ENCODE assay signal across 8 cellular contexts in genomic region chr3:58585005-58585786, GRCh38. TPM values are rescaled to one million over a fixed set of nuclear protein-coding genes. Genes with fewer than 3 reads are reported as not detected.
DNase-seq lines count a peak whose midpoint lies in the region; ATAC-seq and FAIRE-seq lines count a peak whose summit lies in the region.

No MANE protein-coding gene starts in this region.

- 5% methylated on average over 39 of the region's 46 CpGs for WGBS in mesenchymal stem cell

- H3K23ac ChIP-seq in mesenchymal stem cell (ENCODE audit: low read length in 2 of 2), result peak overlapping the region in 1 of 2 experiments; percentile 47

- H3K4me3 Mint-ChIP-seq in activated CD8-positive, alpha-beta T cell treated with anti-CD3 and anti-CD28 coated beads, Interleukin-2, amount 10 ng/mL, durations not matched to agents 7 days and 5 days, result peak overlapping the region; percentile 79
- peak overlapping the region; percentile 91 to 97 for H3K4me3 Mint-ChIP-seq in effector memory CD8-positive, alpha-beta T cell

- H2BK15ac ChIP-seq in mesenchymal stem cell (ENCODE audit: low read depth, poor library complexity, severe bottlenecking), result no peak overlapping the region

- FAIRE-seq in GM18507 (lab: Jason Lieb, UNC), result peak; percentile 21

- H4K91ac ChIP-seq in mesenchymal stem cell (ENCODE audit: low read length), result no peak overlapping the region

- peak overlapping the region; percentile 97 for H3K4me2 ChIP-seq in mesenchymal stem cell (ENCODE audit: low read length, poor library complexity, severe bottlenecking)

- peaks cover 39% of the 10 kb centered on the region for H3K27me3 Mint-ChIP-seq in activated CD8-positive, alpha-beta T cell treated with anti-CD3 and anti-CD28 coated beads, Interleukin-2, amount 10 ng/mL, durations not matched to agents 7 days and 5 days (ENCODE audit: low read depth)
- H3K27me3 Mint-ChIP-seq in effector memory CD8-positive, alpha-beta T cell, result peaks cover 33 to 67% of the 10 kb centered on the region in 2 donors

- POLR2A ChIA-PET in activated CD8-positive, alpha-beta T cell treated with anti-CD3 and anti-CD28 coated beads, Interleukin-2, amount 10 ng/mL, durations not matched to agents 7 days and 5 days (lab: Charles Lee), result no interaction called here

- CTCF ChIA-PET in activated CD8-positive, alpha-beta T cell treated with anti-CD3 and anti-CD28 coated beads, Interleukin-2, amount 10 ng/mL, durations not matched to agents 7 days and 5 days (lab: Charles Lee), result interaction anchor here (0.8 to 1.8 kb wide), 8 partner anchors 12 to 279 kb away, joined by 3 to 10 read pairs (median 4); partner anchors contain the start of genes HTD2 and RPP14

- H3K79me1 ChIP-seq in mesenchymal stem cell (replicated peaks; ENCODE audit: low read length, poor library complexity, severe bottlenecking), result no peaks in the 10 kb centered on the region

- H4K8ac ChIP-seq in mesenchymal stem cell (ENCODE audit: low read length), result no peak overlapping the region

- peak; percentile 69 for ATAC-seq in HG03108 (IDR thresholded peaks at IDR 0.05; ENCODE audit: unreplicated experiment)
- ATAC-seq in activated CD8-positive, alpha-beta T cell treated with anti-CD3 and anti-CD28 coated beads, Interleukin-2, amount 10 ng/mL, durations not matched to agents 7 days and 5 days, result peak; percentile 95
- ATAC-seq in effector memory CD8-positive, alpha-beta T cell (replicated peaks), result peak; percentile 93

- no peak overlapping the region for H2BK5ac ChIP-seq in mesenchymal stem cell (ENCODE audit: low read depth, low read length, poor library complexity, severe bottlenecking)

- no peak overlapping the region for H2BK12ac ChIP-seq in mesenchymal stem cell (ENCODE audit: low read length in 2 of 2)

- H3K36me3 Mint-ChIP-seq in activated CD8-positive, alpha-beta T cell treated with anti-CD3 and anti-CD28 coated beads, Interleukin-2, amount 10 ng/mL, durations not matched to agents 7 days and 5 days (ENCODE audit: low read depth), result peaks cover 2% of the 10 kb centered on the region
- H3K36me3 Mint-ChIP-seq in effector memory CD8-positive, alpha-beta T cell (ENCODE audit: insufficient read depth), result peaks cover 3% of the 10 kb centered on the region

- H2BK120ac ChIP-seq in mesenchymal stem cell (ENCODE audit: low read depth, low read length), result no peak overlapping the region

- H2AK5ac ChIP-seq in mesenchymal stem cell (ENCODE audit: low read length, severe bottlenecking), result no peak overlapping the region

- H3K27ac ChIP-seq in mesenchymal stem cell (ENCODE audit: low read length, poor library complexity, severe bottlenecking), result no peak overlapping the region

- peak overlapping the region; percentile 88 for H3K9ac ChIP-seq in mesenchymal stem cell (ENCODE audit: low read length)

- H3K27me3 ChIP-seq in mesenchymal stem cell (ENCODE audit: control insufficient read depth in 1 of 2, insufficient read depth in 1 of 2, low read length in 2 of 2), result peaks cover 20 to 52% of the 10 kb centered on the region in 2 experiments

- peak overlapping the region; percentile 41 to 93 for H3K4me3 ChIP-seq in mesenchymal stem cell (ENCODE audit: insufficient read depth in 1 of 2, low read depth in 1 of 2, low read length in 2 of 2)

- DNase-seq in 8988T, result peak; percentile 100
- DNase-seq in GM18507 (ENCODE audit: extremely low spot score, insufficient read length, low read depth), result peak; percentile 43
- DNase-seq in NCI-H460 (ENCODE audit: extremely low read depth, low read depth), result peak; percentile 46
- peak; percentile 62 for DNase-seq in activated CD8-positive, alpha-beta T cell treated with anti-CD3 and anti-CD28 coated beads, Interleukin-2, amount 10 ng/mL, durations not matched to agents 7 days and 5 days
- DNase-seq in effector memory CD8-positive, alpha-beta T cell, result peak; percentile 20 to 30 (median 24)
- DNase-seq in mesenchymal stem cell, result peak; percentile 69
- DNase-seq in stimulated activated CD8-positive, alpha-beta memory T cell treated with anti-CD3 and anti-CD28 coated beads, Interleukin-12 subunit alpha, Interleukin-12 subunit beta, amount 100 ng/mL, for 1 hour (ENCODE audit: low read depth), result peak; percentile 15

- no peaks in the 10 kb centered on the region for H3K36me3 ChIP-seq in mesenchymal stem cell (ENCODE audit: control insufficient read depth in 1 of 2, insufficient read depth in 2 of 2, low read depth in 1 of 2, low read length in 2 of 2)

- no peak overlapping the region for H2AFZ ChIP-seq in mesenchymal stem cell (ENCODE audit: low read depth, low read length)

- H3K27ac Mint-ChIP-seq in activated CD8-positive, alpha-beta T cell treated with anti-CD3 and anti-CD28 coated beads, Interleukin-2, amount 10 ng/mL, durations not matched to agents 7 days and 5 days, result no peak overlapping the region
- peak overlapping the region in 1 of 2 donors; percentile 75 for H3K27ac Mint-ChIP-seq in effector memory CD8-positive, alpha-beta T cell

- H3K4me1 ChIP-seq in mesenchymal stem cell (ENCODE audit: control insufficient read depth, insufficient read depth, low read depth, low read length), result peaks cover 18% of the 10 kb centered on the region

- no peak overlapping the region for H3K4ac ChIP-seq in mesenchymal stem cell (ENCODE audit: low read depth in 1 of 2, low read length in 2 of 2)

- no peaks in the 10 kb centered on the region for H3K9me3 Mint-ChIP-seq in activated CD8-positive, alpha-beta T cell treated with anti-CD3 and anti-CD28 coated beads, Interleukin-2, amount 10 ng/mL, durations not matched to agents 7 days and 5 days (ENCODE audit: insufficient read depth)
- no peaks in the 10 kb centered on the region for H3K9me3 Mint-ChIP-seq in effector memory CD8-positive, alpha-beta T cell

- no peaks in the 10 kb centered on the region for H3K9me3 ChIP-seq in mesenchymal stem cell (ENCODE audit: control insufficient read depth, low read length)

- peaks cover 16% of the 10 kb centered on the region for H3K4me1 Mint-ChIP-seq in activated CD8-positive, alpha-beta T cell treated with anti-CD3 and anti-CD28 coated beads, Interleukin-2, amount 10 ng/mL, durations not matched to agents 7 days and 5 days (ENCODE audit: low read depth)
- H3K4me1 Mint-ChIP-seq in effector memory CD8-positive, alpha-beta T cell (ENCODE audit: low read depth in 2 of 2), result peaks cover 19% of the 10 kb centered on the region in 2 donors

- peak overlapping the region in 1 of 2 experiments; percentile 39 for H3K14ac ChIP-seq in mesenchymal stem cell (ENCODE audit: low read length in 2 of 2)

- H3K18ac ChIP-seq in mesenchymal stem cell (ENCODE audit: low read depth in 1 of 2, low read length in 2 of 2), result no peak overlapping the region

RNA-seq across cellular contexts. Expression of gene FAM107A, which starts 8.0 kb away (rescaled TPM):
- total RNA-seq in NCI-H460 (2014; rRNA removed; shearing (Covaris generic)), result 0.05 TPM in 1 of 2 replicates, not detected in the other
- polyA plus RNA-seq in NCI-H460 (2014; cell fraction: nucleus; rRNA removed), result 0.03 TPM in 1 of 2 replicates, not detected in the other
- not detected for total RNA-seq in activated CD8-positive, alpha-beta T cell treated with anti-CD3 and anti-CD28 coated beads, Interleukin-2, amount 10 ng/mL, durations not matched to agents 7 days and 5 days
- polyA plus RNA-seq in mesenchymal stem cell (2013, experiment 1 of 2), result not detected
- polyA plus RNA-seq in mesenchymal stem cell (2013, experiment 2 of 2), result not detected

RNA-seq across cellular contexts. Expression of gene ACOX2, which starts 48.2 kb away (rescaled TPM):
- total RNA-seq in NCI-H460 (2014; rRNA removed; shearing (Covaris generic)), result 9.3 and 11.5 TPM in 2 replicates
- 6.4 and 8.5 TPM in 2 replicates for polyA plus RNA-seq in NCI-H460 (2014; cell fraction: nucleus; rRNA removed)
- total RNA-seq in activated CD8-positive, alpha-beta T cell treated with anti-CD3 and anti-CD28 coated beads, Interleukin-2, amount 10 ng/mL, durations not matched to agents 7 days and 5 days, result not detected
- polyA plus RNA-seq in mesenchymal stem cell (2013, experiment 1 of 2), result 3.2 TPM
- polyA plus RNA-seq in mesenchymal stem cell (2013, experiment 2 of 2), result 3.6 TPM

Comparison
In these comparisons a context has a peak if more than half of its experiments do, and no peak if none do; other contexts are left out.
1. DNase-seq: peak in every context shown above with its lines; median percentile 100 in 8988T; 69 in mesenchymal stem cell; 62 in activated CD8-positive, alpha-beta T cell treated with anti-CD3 and anti-CD28 coated beads, Interleukin-2, amount 10 ng/mL, durations not matched to agents 7 days and 5 days; 46 in NCI-H460; 43 in GM18507; 24 in effector memory CD8-positive, alpha-beta T cell; 15 in stimulated activated CD8-positive, alpha-beta memory T cell treated with anti-CD3 and anti-CD28 coated beads, Interleukin-12 subunit alpha, Interleukin-12 subunit beta, amount 100 ng/mL, for 1 hour.
2. RNA of gene ACOX2, which starts 48.2 kb away (total RNA-seq): 9.3 to 11.5 TPM in NCI-H460; not detected in activated CD8-positive, alpha-beta T cell treated with anti-CD3 and anti-CD28 coated beads, Interleukin-2, amount 10 ng/mL, durations not matched to agents 7 days and 5 days; every median in the first group is over 10 times any median in the second.
3. Peak in every context shown above with its lines, with median percentiles within 50 percentile points of each other: ATAC-seq.